1 cellular context compared by ENCODE assay signal in genomic region chr11:2523821-2524391, GRCh38.
TF ChIP-seq lines count a peak whose summit lies in the region.

No MANE protein-coding gene starts in this region.

TF ChIP-seq in H1, 55 proteins besides CTCF, POLR2A, EP300 and RAD21 (continued from another document):
- TF ChIP-seq MAX (IDR thresholded peaks at IDR 0.05) = no peak
- no peak for TF ChIP-seq SUZ12 (IDR thresholded peaks at IDR 0.05; ENCODE audit: low read length)
- TF ChIP-seq RBBP5 (IDR thresholded peaks at IDR 0.05; ENCODE audit: borderline replicate concordance, low read depth, low read length) = no peak
- no peak for TF ChIP-seq BRCA1 (IDR thresholded peaks at IDR 0.05; ENCODE audit: low read depth, low read length)
- no peak for TF ChIP-seq BCL11A (IDR thresholded peaks at IDR 0.05; ENCODE audit: low read depth in 2 of 2, low read length in 2 of 2)
- TF ChIP-seq POLR2AphosphoS5 (IDR thresholded peaks at IDR 0.05; ENCODE audit: low read depth, low read length) = no peak
- no peak for TF ChIP-seq POU5F1 (IDR thresholded peaks at IDR 0.05; ENCODE audit: low read depth, low read length)
- no peak for TF ChIP-seq YY1 (IDR thresholded peaks at IDR 0.05; ENCODE audit: low read depth, low read length)
TF ChIP-seq in H1: peak in this region for 0.
